Comparison of ENCODE assay signal across 9 cellular contexts in genomic region chr17:927611-928461, GRCh38. TPM values are rescaled to one million over a fixed set of nuclear protein-coding genes. Genes with fewer than 3 reads are reported as not detected.
DNase-seq lines count a peak whose midpoint lies in the region; ATAC-seq and TF ChIP-seq lines count a peak whose summit lies in the region.
"Had no signal": no experiment of that assay in that cellular context is flagged by ENCODE, and none has a peak within 500 bp of the region (broad histone marks: within the 10 kb centered on the region; RNA-seq: fewer than 3 reads in every experiment).

No MANE protein-coding gene starts in this region.

- no peak for TF ChIP-seq POLR2A in Peyer's patch (IDR thresholded peaks at IDR 0.05)

- DNase-seq in activated T-cell treated with anti-CD3 and anti-CD28 coated beads, Interleukin-2, amount 50 U/mL, for 72 hours: no peak
- DNase-seq in activated T-cell treated with anti-CD3 and anti-CD28 coated beads, Interleukin-2, amount 50 U/mL, for 48 hours: no peak
- DNase-seq in amniotic epithelial cell (ENCODE audit: low read depth) (peak; percentile 99), kidney glomerular epithelial cell (lab: John Stamatoyannopoulos, UW) (peak; percentile 99), Peyer's patch (no peak), immature natural killer cell (no peak)

- peak overlapping the region; percentile 46 for H3K27ac Mint-ChIP-seq in activated T-cell treated with anti-CD3 and anti-CD28 coated beads, Interleukin-2, amount 50 U/mL, for 72 hours
- H3K27ac Mint-ChIP-seq in immature natural killer cell: no peak overlapping the region
- H3K27ac Mint-ChIP-seq: activated naive CD4-positive, alpha-beta T cell treated with anti-CD3 and anti-CD28 coated beads, Interleukin-2, amount 50 U/mL, for 24 hours had no signal

- no peaks in the 10 kb centered on the region for H3K9me3 Mint-ChIP-seq in activated T-cell treated with anti-CD3 and anti-CD28 coated beads, Interleukin-2, amount 50 U/mL, for 72 hours
- H3K9me3 Mint-ChIP-seq in immature natural killer cell: no peaks in the 10 kb centered on the region
- H3K9me3 Mint-ChIP-seq: activated naive CD4-positive, alpha-beta T cell treated with anti-CD3 and anti-CD28 coated beads, Interleukin-2, amount 50 U/mL, for 24 hours had no signal

- no peaks in the 10 kb centered on the region for H3K9me3 ChIP-seq in Peyer's patch

- H3K27me3 Mint-ChIP-seq in activated T-cell treated with anti-CD3 and anti-CD28 coated beads, Interleukin-2, amount 50 U/mL, for 72 hours (ENCODE audit: low read depth): no peaks in the 10 kb centered on the region
- peaks cover 0 to 5% (median 4%) of the 10 kb centered on the region in 3 donors for H3K27me3 Mint-ChIP-seq in immature natural killer cell (ENCODE audit: low read depth in 3 of 3)

- H3K36me3 ChIP-seq in Peyer's patch: no peaks in the 10 kb centered on the region

- H3K4me3 ChIP-seq in Peyer's patch: no peak overlapping the region

- H3K4me1 ChIP-seq in Peyer's patch: no peaks in the 10 kb centered on the region

- peak overlapping the region in 2 of 4 donors; percentile 8 to 52 for H3K27ac ChIP-seq in Peyer's patch

- no peaks in the 10 kb centered on the region for H3K4me1 Mint-ChIP-seq in activated T-cell treated with anti-CD3 and anti-CD28 coated beads, Interleukin-2, amount 50 U/mL, for 72 hours (ENCODE audit: low read depth)
- H3K4me1 Mint-ChIP-seq in immature natural killer cell: no peaks in the 10 kb centered on the region
- H3K4me1 Mint-ChIP-seq: activated naive CD4-positive, alpha-beta T cell treated with anti-CD3 and anti-CD28 coated beads, Interleukin-2, amount 50 U/mL, for 24 hours had no signal

- no peak overlapping the region for H3K4me3 Mint-ChIP-seq in activated T-cell treated with anti-CD3 and anti-CD28 coated beads, Interleukin-2, amount 50 U/mL, for 72 hours
- no peak overlapping the region for H3K4me3 Mint-ChIP-seq in immature natural killer cell
- H3K4me3 Mint-ChIP-seq: activated naive CD4-positive, alpha-beta T cell treated with anti-CD3 and anti-CD28 coated beads, Interleukin-2, amount 50 U/mL, for 24 hours had no signal

- H3K36me3 Mint-ChIP-seq in activated T-cell treated with anti-CD3 and anti-CD28 coated beads, Interleukin-2, amount 50 U/mL, for 72 hours (ENCODE audit: insufficient read depth in 2 of 2): no peaks in the 10 kb centered on the region
- no peaks in the 10 kb centered on the region for H3K36me3 Mint-ChIP-seq in immature natural killer cell
- H3K36me3 Mint-ChIP-seq: activated naive CD4-positive, alpha-beta T cell treated with anti-CD3 and anti-CD28 coated beads, Interleukin-2, amount 50 U/mL, for 24 hours had no signal

- H3K27me3 ChIP-seq in Peyer's patch: no peaks in the 10 kb centered on the region

- ATAC-seq in activated T-cell treated with anti-CD3 and anti-CD28 coated beads, Interleukin-2, amount 50 U/mL, for 72 hours (replicated peaks in 1 of 2): no peak
- ATAC-seq in GM19395 (IDR thresholded peaks at IDR 0.05; ENCODE audit: unreplicated experiment) (no peak), HG03108 (IDR thresholded peaks at IDR 0.05; ENCODE audit: unreplicated experiment) (no peak)

- TF ChIP-seq CTCF in Peyer's patch (IDR thresholded peaks at IDR 0.05): no peak

RNA-seq across cellular contexts. Expression of gene NXN, which starts 51.7 kb away (rescaled TPM):
- total RNA-seq in activated T-cell treated with anti-CD3 and anti-CD28 coated beads, Interleukin-2, amount 50 U/mL, for 72 hours: 1 to 10 TPM; 1.2 to 1.7 TPM
- total RNA-seq in Peyer's patch: 10 to 100 TPM in 2 of 4 donors, 1 to 10 TPM in 2; 2.1 to 14.0 (median 8.6) TPM
- under 1 TPM in 1 of 3 donors, not detected in 2; 0.19 TPM for polyA plus RNA-seq in immature natural killer cell

Comparison
In these comparisons a context has a peak if more than half of its experiments do, and no peak if none do; other contexts are left out.
1. DNase-seq: peak in amniotic epithelial cell (single experiment) and kidney glomerular epithelial cell (single experiment); none in activated T-cell treated with anti-CD3 and anti-CD28 coated beads, Interleukin-2, amount 50 U/mL, for 72 hours (0 of 2), activated T-cell treated with anti-CD3 and anti-CD28 coated beads, Interleukin-2, amount 50 U/mL, for 48 hours (0 of 2), Peyer's patch (0 of 3) and immature natural killer cell (0 of 3).